Comparison of ENCODE assay signal across 10 cellular contexts in the genomic region with DNA sequence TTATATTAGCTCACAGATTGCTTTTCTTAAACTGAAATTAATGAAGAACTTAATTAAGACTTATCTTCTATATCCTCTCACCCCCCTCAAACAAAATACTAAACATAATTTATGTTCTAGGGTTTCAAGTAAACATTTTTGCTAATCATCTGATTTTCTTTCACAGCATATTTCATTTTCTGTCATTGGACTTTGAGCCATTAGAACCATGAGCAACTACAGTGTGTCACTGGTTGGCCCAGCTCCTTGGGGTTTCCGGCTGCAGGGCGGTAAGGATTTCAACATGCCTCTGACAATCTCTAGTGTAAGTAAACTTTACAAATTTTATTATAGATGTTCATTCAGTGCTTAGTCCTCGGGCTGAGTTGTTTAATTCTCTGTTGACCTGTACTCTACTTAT. TPM values are rescaled to one million over a fixed set of nuclear protein-coding genes. Genes with fewer than 3 reads are reported as not detected.
DNase-seq lines count a peak whose midpoint lies in the region; FAIRE-seq and TF ChIP-seq lines count a peak whose summit lies in the region.
"Had no signal": no experiment of that assay in that cellular context is flagged by ENCODE, and none has a peak within 500 bp of the region (broad histone marks: within the 10 kb centered on the region; RNA-seq: fewer than 3 reads in every experiment).

No MANE protein-coding gene starts in this region.

- H3K4me1 ChIP-seq in kidney (ENCODE audit: control insufficient read depth in 1 of 2, insufficient read depth in 1 of 2, low read depth in 1 of 2, low read length in 2 of 2) (peaks cover 0 to 28% of the 10 kb centered on the region in 2 donors), suprapubic skin (peaks cover 70% of the 10 kb centered on the region)

- H3K27me3 ChIP-seq in bronchial epithelial cell (ENCODE audit: control insufficient read depth, insufficient read depth, low read length) = no peaks in the 10 kb centered on the region
- H3K27me3 ChIP-seq in suprapubic skin = no peaks in the 10 kb centered on the region

- DNase-seq in LoVo (ENCODE audit: low spot score) = peak; percentile 52
- DNase-seq in bronchial epithelial cell (ENCODE audit: low read depth) = peak; percentile 70
- DNase-seq in kidney = peak; percentile 88
- peak; percentile 85 to 86 for DNase-seq in suprapubic skin (ENCODE audit: low spot score in 2 of 2)
- DNase-seq in activated effector memory CD4-positive, alpha-beta T cell treated with anti-CD3 and anti-CD28 coated beads, Interleukin-2, amount 50 U/mL, for 16 hours = no peak
- DNase-seq in GM12892 (ENCODE audit: insufficient read length) = no peak
- DNase-seq in retina = no peak
- DNase-seq in DMS79 treated with DMSO at 0.1 percent for 48 hours (lab: John Stamatoyannopoulos, UW) = no peak
- DNase-seq: H9; stimulated activated CD4-positive, alpha-beta T cell treated with anti-CD3 and anti-CD28 coated beads, Interleukin-2, amount 100 ng/mL, for 48 hours had no signal

- no peak overlapping the region for H3K9ac ChIP-seq in kidney (ENCODE audit: low read length in 2 of 2)

- no peak for TF ChIP-seq EP300 in suprapubic skin (IDR thresholded peaks at IDR 0.05)

- H3K9me3 ChIP-seq in kidney (ENCODE audit: control insufficient read depth in 1 of 2, low read length in 2 of 2) (no peaks in the 10 kb centered on the region), suprapubic skin (no peaks in the 10 kb centered on the region)

- H3K4me3 ChIP-seq in bronchial epithelial cell (ENCODE audit: low read depth, low read length) (no peak overlapping the region), kidney (ENCODE audit: low read length in 2 of 2) (peak overlapping the region; percentile 53 to 58), suprapubic skin (peak overlapping the region; percentile 100)

- no peak for FAIRE-seq in bronchial epithelial cell (lab: Jason Lieb, UNC)
- peak; percentile 58 for FAIRE-seq in kidney (lab: Jason Lieb, UNC)
- no peak for FAIRE-seq in GM12892 (lab: Jason Lieb, UNC)

- H3K27ac ChIP-seq in kidney (ENCODE audit: low read depth in 2 of 2, low read length in 2 of 2) (peak overlapping the region in 1 of 2 donors; percentile 77), suprapubic skin (peak overlapping the region; percentile 47)

- H3K36me3 ChIP-seq in bronchial epithelial cell (ENCODE audit: control insufficient read depth, insufficient read depth, low read length) (peaks cover 3% of the 10 kb centered on the region), kidney (ENCODE audit: control insufficient read depth in 1 of 2, insufficient read depth in 2 of 2, low read length in 2 of 2) (no peaks in the 10 kb centered on the region), suprapubic skin (peaks cover 6% of the 10 kb centered on the region)

- intact Hi-C loops in kidney (cut with DNase I) = no loop called here

- no peak for TF ChIP-seq CTCF in bronchial epithelial cell (IDR thresholded peaks at IDR 0.05; ENCODE audit: insufficient read depth, low read length, severe bottlenecking)
- no peak for TF ChIP-seq CTCF in kidney (IDR thresholded peaks at IDR 0.05; ENCODE audit: borderline replicate concordance, extremely low read depth, insufficient read depth)
- TF ChIP-seq CTCF in suprapubic skin (IDR thresholded peaks at IDR 0.05) = no peak

- 22% methylated on average over 3 of the region's 3 CpGs for WGBS in suprapubic skin

- no peak for TF ChIP-seq POLR2A in suprapubic skin (IDR thresholded peaks at IDR 0.05)
- no peak for TF ChIP-seq POLR2A in GM12892 (IDR thresholded peaks at IDR 0.05; ENCODE audit: low read depth, low read length)

RNA-seq across cellular contexts. Expression of gene PDLIM5, which starts 3.3 kb away (rescaled TPM):
- total RNA-seq in bronchial epithelial cell = 82.9 and 121 TPM in 2 replicates
- total RNA-seq in kidney = 167 TPM
- polyA plus RNA-seq in kidney (ENCODE audit: insufficient read depth, low read depth, low replicate concordance) = 24.3 TPM
- total RNA-seq in suprapubic skin = 100 to 1,000 TPM in 2 of 4 donors, 10 to 100 TPM in 2; 90.5 to 148 (median 115) TPM
- polyA plus RNA-seq in GM12892 (2012; ENCODE audit: missing spikeins) = 18.1 TPM

Comparison
In these comparisons a context has a peak if more than half of its experiments do, and no peak if none do; other contexts are left out.
1. DNase-seq: peak in LoVo (single experiment), bronchial epithelial cell (single experiment), kidney (single experiment) and suprapubic skin (2 of 2); none in activated effector memory CD4-positive, alpha-beta T cell treated with anti-CD3 and anti-CD28 coated beads, Interleukin-2, amount 50 U/mL, for 16 hours (single experiment), GM12892 (single experiment), retina (single experiment) and DMS79 treated with DMSO at 0.1 percent for 48 hours (single experiment).